Comparison of ENCODE assay signal across 8 cellular contexts in genomic region chr5:136080483-136081180, GRCh38. TPM values are rescaled to one million over a fixed set of nuclear protein-coding genes. Genes with fewer than 3 reads are reported as not detected.
DNase-seq lines count a peak whose midpoint lies in the region; ATAC-seq and TF ChIP-seq lines count a peak whose summit lies in the region.

No MANE protein-coding gene starts in this region.

- H3K4me1 ChIP-seq in adrenal gland (replicated peaks in 1 of 2): no peaks in the 10 kb centered on the region
- H3K4me1 ChIP-seq in hepatocyte (ENCODE audit: insufficient read depth): peaks cover 11% of the 10 kb centered on the region
- peaks cover 0 to 5% of the 10 kb centered on the region in 2 donors for H3K4me1 ChIP-seq in gastrocnemius medialis
- H3K4me1 ChIP-seq in BE2C: no peaks in the 10 kb centered on the region; the same call in 1 of the 2 replicates

- H3K36me3 ChIP-seq in adrenal gland (replicated peaks in 1 of 2) (no peaks in the 10 kb centered on the region), hepatocyte (replicated peaks; ENCODE audit: insufficient read depth, low read depth) (no peaks in the 10 kb centered on the region), gastrocnemius medialis (no peaks in the 10 kb centered on the region), BE2C (no peaks in the 10 kb centered on the region)

- peak overlapping the region; percentile 55 for H2AFZ ChIP-seq in hepatocyte

- 3 to 56% (median 45%) methylated on average over 19 to 34 of the region's 34 CpGs for WGBS in adrenal gland, 4 donors
- 55% methylated on average over 34 of the region's 34 CpGs for WGBS in hepatocyte (ENCODE audit: low lambda C conversion rate, missing lambda C conversion rate)

- H3K4me2 ChIP-seq in hepatocyte: peak overlapping the region; percentile 73

- TF ChIP-seq POLR2A in adrenal gland (IDR thresholded peaks at IDR 0.05) (peak; percentile 17 to 53), gastrocnemius medialis (IDR thresholded peaks at IDR 0.05) (peak; percentile 28 to 56)

- H3K9me3 ChIP-seq in adrenal gland (replicated peaks in 1 of 3): no peaks in the 10 kb centered on the region
- no peaks in the 10 kb centered on the region for H3K9me3 ChIP-seq in hepatocyte (ENCODE audit: low read depth)
- H3K9me3 ChIP-seq in gastrocnemius medialis: no peaks in the 10 kb centered on the region
- H3K9me3 ChIP-seq in BE2C: no peaks in the 10 kb centered on the region

- in situ Hi-C loops in gastrocnemius medialis (cut with MboI; ENCODE audit: low sequenced_read_pairs in 4 of 4): loop anchor here in 3 of 4 donors (5.0 to 10.0 kb wide), 3 partner anchors 126 to 196 kb away; partner anchors contain the start of gene LECT2 (in 1 of the 3)

- no peaks in the 10 kb centered on the region for H3K79me2 ChIP-seq in hepatocyte

- POLR2A ChIA-PET in RWPE1 (lab: Yijun Ruan, JAX; ENCODE audit: low non-redundant PET): no interaction called here

- H3K27me3 ChIP-seq in adrenal gland (no peaks in the 10 kb centered on the region), hepatocyte (no peaks in the 10 kb centered on the region), gastrocnemius medialis (no peaks in the 10 kb centered on the region), BE2C (peaks cover 12% of the 10 kb centered on the region)

- ATAC-seq in GM18861 (IDR thresholded peaks at IDR 0.05; ENCODE audit: unreplicated experiment) (peak; percentile 89), HG02943 (IDR thresholded peaks at IDR 0.05; ENCODE audit: low read depth, unreplicated experiment) (peak; percentile 95), gastrocnemius medialis (peak; percentile 59 to 69)

- H3K27ac ChIP-seq in adrenal gland: peak overlapping the region in 3 of 5 donors; percentile 16 to 84 (median 71)
- peak overlapping the region; percentile 85 for H3K27ac ChIP-seq in hepatocyte
- H3K27ac ChIP-seq in gastrocnemius medialis: peak overlapping the region; percentile 52 to 65 (median 60)
- H3K27ac ChIP-seq in RWPE1: no peak overlapping the region

- H3K9me2 ChIP-seq in hepatocyte (replicated peaks; ENCODE audit: insufficient read depth): no peaks in the 10 kb centered on the region

- intact Hi-C loops in adrenal gland (cut with DNase I): loop anchor here (5.0 to 10.0 kb wide), 2 partner anchors 136 to 193 kb away; no protein-coding TSS in a partner anchor
- intact Hi-C loops in gastrocnemius medialis (cut with DNase I; ENCODE audit: low total_unique reads): loop anchor here (5.0 kb wide), 2 partner anchors 92 to 193 kb away; no protein-coding TSS in a partner anchor

- DNase-seq in RPMI8226: peak; percentile 83
- DNase-seq in adrenal gland: peak; percentile 86 to 94 (median 90)
- peak; percentile 88 for DNase-seq in hepatocyte (ENCODE audit: low spot score)
- peak; percentile 56 to 61 for DNase-seq in gastrocnemius medialis
- DNase-seq in BE2C: no peak
- DNase-seq in RWPE1 (ENCODE audit: low spot score): no peak

- CTCF ChIA-PET in RWPE1 (lab: Yijun Ruan, JAX): interaction anchor here (1.5 kb wide), 1 partner anchor 195 kb away, joined by 5 read pairs; no protein-coding TSS in a partner anchor

- no peak for TF ChIP-seq CTCF in adrenal gland (IDR thresholded peaks at IDR 0.05)
- no peak for TF ChIP-seq CTCF in hepatocyte (IDR thresholded peaks at IDR 0.05; ENCODE audit: poor library complexity)
- no peak for TF ChIP-seq CTCF in gastrocnemius medialis (IDR thresholded peaks at IDR 0.05 in 4 of 5, conservative IDR thresholded peaks at IDR 0.05 in 1 of 5)
- TF ChIP-seq CTCF in BE2C (IDR thresholded peaks at IDR 0.05; ENCODE audit: low read depth, low read length): no peak
- no peak for TF ChIP-seq CTCF in RWPE1 (conservative IDR thresholded peaks at IDR 0.05; ENCODE audit: low read depth)

- peak overlapping the region in 1 of 4 donors; percentile 49 for H3K4me3 ChIP-seq in adrenal gland
- H3K4me3 ChIP-seq in hepatocyte: peak overlapping the region; percentile 11
- H3K4me3 ChIP-seq in gastrocnemius medialis: peak overlapping the region; percentile 9 to 46 (median 35)
- H3K4me3 ChIP-seq in BE2C (ENCODE audit: low read depth, low read length): no peak overlapping the region

- H4K20me1 ChIP-seq in hepatocyte (ENCODE audit: insufficient read depth, poor library complexity, severe bottlenecking): no peaks in the 10 kb centered on the region

RNA-seq across cellular contexts. Expression of gene TGFBI, which starts 51.8 kb away (rescaled TPM):
- 100 to 1,000 TPM in 5 of 8 donors, 10 to 100 TPM in 3; 48.4 to 200 (median 123) TPM for total RNA-seq in adrenal gland
- 100 to 1,000 TPM in 2 of 3 donors, 10 to 100 TPM in 1; 42.9 to 126 (median 103) TPM for polyA plus RNA-seq in adrenal gland
- 316 and 401 TPM in 2 replicates for total RNA-seq in hepatocyte
- 396 and 509 TPM in 2 replicates for polyA plus RNA-seq in hepatocyte
- total RNA-seq in gastrocnemius medialis: 10 to 100 TPM; 38.4 to 48.0 (median 40.0) TPM
- polyA plus RNA-seq in BE2C (2012; ENCODE audit: insufficient read depth, insufficient read length, low read depth): 2.5 TPM

RNA-seq across cellular contexts. Expression of gene SMAD5, which starts 52.0 kb away (rescaled TPM):
- total RNA-seq in adrenal gland (10 to 100 TPM; 27.4 to 76.6 (median 53.0) TPM), hepatocyte (67.4 and 68.8 TPM in 2 replicates), gastrocnemius medialis (10 to 100 TPM; 25.6 to 50.1 (median 32.0) TPM)
- polyA plus RNA-seq in adrenal gland (10 to 100 TPM in 1 of 3 donors, 1 to 10 TPM in 2; 6.4 to 31.9 (median 6.9) TPM), hepatocyte (24.1 and 34.4 TPM in 2 replicates)
- 30.2 TPM for polyA plus RNA-seq in BE2C (2012; ENCODE audit: insufficient read depth, insufficient read length, low read depth)

Comparison
In these comparisons a context has a peak if more than half of its experiments do, and no peak if none do; other contexts are left out.
1. DNase-seq: peak in RPMI8226 (single experiment), adrenal gland (7 of 7), hepatocyte (single experiment) and gastrocnemius medialis (2 of 2); none in BE2C (single experiment) and RWPE1 (single experiment).
2. Peak in every context shown above with its lines, with median percentiles within 50 percentile points of each other: ATAC-seq.